Comparison of ENCODE assay signal across 1 cellular context in genomic region chr20:64041040-64041780, GRCh38.
TF ChIP-seq lines count a peak whose summit lies in the region.

No MANE protein-coding gene starts in this region.

TF ChIP-seq in HepG2, 621 proteins besides CTCF, POLR2A, EP300 and RAD21 (continued from another document and continues in another):
- TF ChIP-seq HNF1A (IDR thresholded peaks at IDR 0.05; ENCODE audit: low read depth) (no peak), HNF1A (CRISPR knock-in tag; IDR thresholded peaks at IDR 0.05; ENCODE audit: borderline replicate concordance) (peak; percentile 62), AGO1 (IDR thresholded peaks at IDR 0.05; ENCODE audit: low read depth, low read length, poor library complexity, severe bottlenecking) (peak; percentile 93), HNRNPL (IDR thresholded peaks at IDR 0.05; ENCODE audit: low read depth, low read length) (peak; percentile 83), ZNF558 (CRISPR knock-in tag; IDR thresholded peaks at IDR 0.05; ENCODE audit: borderline replicate concordance) (no peak), ZNF383 (CRISPR knock-in tag; IDR thresholded peaks at IDR 0.05; ENCODE audit: borderline replicate concordance) (no peak; the same call in 1 of the 2 replicates), ZNF350 (CRISPR knock-in tag; IDR thresholded peaks at IDR 0.05; ENCODE audit: borderline replicate concordance, low read depth) (no peak; the same call in none of the 2 replicates), MED1 (CRISPR knock-in tag; IDR thresholded peaks at IDR 0.05) (no peak), ZNF232 (CRISPR knock-in tag; IDR thresholded peaks at IDR 0.05; ENCODE audit: borderline replicate concordance) (peak; percentile 64; the same call in 1 of the 2 replicates), AHR (CRISPR knock-in tag; IDR thresholded peaks at IDR 0.05) (0 out of 2 replicates have a peak, but pooled peaks have one; percentile 17), DDIT3 (CRISPR knock-in tag; IDR thresholded peaks at IDR 0.05) (no peak), ZNF367 (CRISPR knock-in tag; IDR thresholded peaks at IDR 0.05; ENCODE audit: borderline replicate concordance) (no peak), PATZ1 (CRISPR knock-in tag; IDR thresholded peaks at IDR 0.05) (peak; percentile 99), ZNF572 (CRISPR knock-in tag; IDR thresholded peaks at IDR 0.05) (peak; percentile 97; the same call in 1 of the 2 replicates), ZNF740 (CRISPR knock-in tag; IDR thresholded peaks at IDR 0.05) (peak; percentile 81; the same call in 1 of the 2 replicates), IKZF1 (IDR thresholded peaks at IDR 0.05) (no peak), ZKSCAN1 (IDR thresholded peaks at IDR 0.05; ENCODE audit: low read length) (no peak), HMG20B (CRISPR knock-in tag; conservative IDR thresholded peaks at IDR 0.05) (no peak; the same call in 1 of the 2 replicates), RFXAP (CRISPR knock-in tag; IDR thresholded peaks at IDR 0.05; ENCODE audit: borderline replicate concordance) (no peak), CHD2 (IDR thresholded peaks at IDR 0.05; ENCODE audit: low read depth, low read length) (no peak), ZNF574 (CRISPR knock-in tag; IDR thresholded peaks at IDR 0.05) (no peak), ZBTB14 (CRISPR knock-in tag; IDR thresholded peaks at IDR 0.05) (no peak), ZKSCAN8 (CRISPR knock-in tag; IDR thresholded peaks at IDR 0.05; ENCODE audit: borderline replicate concordance) (no peak; the same call in 1 of the 2 replicates), ZNF597 (CRISPR knock-in tag; IDR thresholded peaks at IDR 0.05) (0 out of 2 replicates have a peak, but pooled peaks have one; percentile 23), HOXA5 (CRISPR knock-in tag; IDR thresholded peaks at IDR 0.05) (peak; percentile 85), KAT8 (CRISPR knock-in tag; IDR thresholded peaks at IDR 0.05) (0 out of 2 replicates have a peak, but pooled peaks have one; percentile 58), MYNN (CRISPR knock-in tag; IDR thresholded peaks at IDR 0.05; ENCODE audit: low read depth) (no peak), ZHX1 (CRISPR knock-in tag; IDR thresholded peaks at IDR 0.05; ENCODE audit: low read depth) (no peak; the same call in none of the 2 replicates), ZNF326 (CRISPR knock-in tag; IDR thresholded peaks at IDR 0.05; ENCODE audit: borderline replicate concordance) (peak; percentile 55; the same call in 1 of the 2 replicates), ZNF510 (CRISPR knock-in tag; IDR thresholded peaks at IDR 0.05; ENCODE audit: low read depth) (no peak), ZNF850 (CRISPR knock-in tag; conservative IDR thresholded peaks at IDR 0.05) (no peak), GATAD1 (CRISPR knock-in tag; IDR thresholded peaks at IDR 0.05) (peak; percentile 42; the same call in 1 of the 2 replicates), SMAD1 (CRISPR knock-in tag; IDR thresholded peaks at IDR 0.05; ENCODE audit: borderline replicate concordance, low read depth) (no peak), POGK (CRISPR knock-in tag; conservative IDR thresholded peaks at IDR 0.05) (peak; percentile 89), ZNF503 (CRISPR knock-in tag; IDR thresholded peaks at IDR 0.05) (0 out of 2 replicates have a peak, but pooled peaks have one; percentile 31), ESRRA (CRISPR knock-in tag; IDR thresholded peaks at IDR 0.05; ENCODE audit: low read depth) (no peak), MYC (CRISPR knock-in tag; IDR thresholded peaks at IDR 0.05; ENCODE audit: borderline replicate concordance) (peak; percentile 93), ZNF788 (CRISPR knock-in tag; IDR thresholded peaks at IDR 0.05; ENCODE audit: borderline replicate concordance) (peak; percentile 39), EED (CRISPR knock-in tag; IDR thresholded peaks at IDR 0.05) (peak; percentile 94), KLF6 (CRISPR knock-in tag; IDR thresholded peaks at IDR 0.05) (peak; percentile 67)
